Comparison of ENCODE assay signal across 16 cellular contexts in genomic region chr5:135209495-135209837, GRCh38.
DNase-seq lines count a peak whose midpoint lies in the region; ATAC-seq and TF ChIP-seq lines count a peak whose summit lies in the region.
"Had no signal": no experiment of that assay in that cellular context is flagged by ENCODE, and none has a peak within 500 bp of the region (broad histone marks: within the 10 kb centered on the region; RNA-seq: fewer than 3 reads in every experiment).

No MANE protein-coding gene starts in this region.

- H3K23me2 ChIP-seq in H9 (ENCODE audit: insufficient read length, low read depth, low read length, poor library complexity, severe bottlenecking), result no peaks in the 10 kb centered on the region

- H3K9me3 ChIP-seq in H9 (ENCODE audit: control insufficient read depth, low read depth, low read length), result no peaks in the 10 kb centered on the region
- no peaks in the 10 kb centered on the region for H3K9me3 ChIP-seq in ascending aorta
- H3K9me3 ChIP-seq in lung (ENCODE audit: control insufficient read depth in 2 of 2, insufficient read depth in 1 of 2, low read length in 1 of 2), result no peaks in the 10 kb centered on the region
- no peaks in the 10 kb centered on the region for H3K9me3 ChIP-seq in smooth muscle cell (replicated peaks; ENCODE audit: low read depth)
- H3K9me3 ChIP-seq in neural progenitor cell (ENCODE audit: low read depth), result no peaks in the 10 kb centered on the region

- intact Hi-C loops in ascending aorta (cut with DNase I), result loop anchor here (5.0 kb wide), 1 partner anchor 123 kb away; no protein-coding TSS in a partner anchor

- no peak overlapping the region for H3K14ac ChIP-seq in H9 (ENCODE audit: insufficient read depth, low read length)

- TF ChIP-seq CTCF in H9 (conservative IDR thresholded peaks at IDR 0.05) (no peak), ascending aorta (IDR thresholded peaks at IDR 0.05) (no peak), lung (IDR thresholded peaks at IDR 0.05; ENCODE audit: control extremely low read depth, extremely low read depth) (no peak), smooth muscle cell (IDR thresholded peaks at IDR 0.05; ENCODE audit: borderline replicate concordance, insufficient read depth, poor library complexity, severe bottlenecking) (no peak), neural progenitor cell (IDR thresholded peaks at IDR 0.05) (no peak)

- no peak overlapping the region for H3K9ac ChIP-seq in H9 (ENCODE audit: extremely low read depth, insufficient read length, low read length)
- peak overlapping the region; percentile 39 for H3K9ac ChIP-seq in smooth muscle cell (ENCODE audit: low read depth)
- no peak overlapping the region for H3K9ac ChIP-seq in neural progenitor cell

- peak; percentile 7 for DNase-seq in H9
- DNase-seq in ascending aorta (ENCODE audit: low spot score in 2 of 2), result no peak
- peak; percentile 22 for DNase-seq in lung (ENCODE audit: low spot score)
- DNase-seq in smooth muscle cell (lab: John Stamatoyannopoulos, UW; ENCODE audit: unreplicated experiment), result no peak
- no peak for DNase-seq in NCI-H774 (lab: John Stamatoyannopoulos, UW)
- DNase-seq in neural progenitor cell (ENCODE audit: low spot score), result no peak
- DNase-seq in NCI-H1694 treated with DMSO at 0.1 percent for 48 hours (lab: John Stamatoyannopoulos, UW), result no peak
- DNase-seq: activated CD8-positive, alpha-beta T cell treated with anti-CD3 and anti-CD28 coated beads, Interleukin-2, amount 10 ng/mL, durations not matched to agents 7 days and 5 days; CD8-positive, alpha-beta memory T cell; DND-41; effector CD4-positive, alpha-beta T cell; heart right ventricle; stimulated activated naive CD4-positive, alpha-beta T cell had no signal

- H3K4me3 ChIP-seq in ascending aorta (no peak overlapping the region), lung (no peak overlapping the region), smooth muscle cell (no peak overlapping the region), neural progenitor cell (no peak overlapping the region)
- H3K4me3 ChIP-seq: cardiac muscle cell, heart right ventricle had no signal

- H3F3A ChIP-seq in smooth muscle cell (ENCODE audit: low read depth) (peaks cover 29% of the 10 kb centered on the region), neural progenitor cell (ENCODE audit: low read depth) (no peaks in the 10 kb centered on the region)

- no peaks in the 10 kb centered on the region for H3K27me3 ChIP-seq in H9 (ENCODE audit: insufficient read depth, low read length)
- H3K27me3 ChIP-seq in ascending aorta, result no peaks in the 10 kb centered on the region
- H3K27me3 ChIP-seq in lung (ENCODE audit: control insufficient read depth, insufficient read depth), result no peaks in the 10 kb centered on the region
- no peaks in the 10 kb centered on the region for H3K27me3 ChIP-seq in smooth muscle cell (ENCODE audit: low read depth)
- H3K27me3 ChIP-seq in neural progenitor cell, result no peaks in the 10 kb centered on the region

- H3K9me3 Mint-ChIP-seq in H9 (no peaks in the 10 kb centered on the region), neural progenitor cell (peaks cover 2% of the 10 kb centered on the region)
- H3K9me3 Mint-ChIP-seq: activated T-helper 2 cell treated with anti-CD3 and anti-CD28 coated beads, Interferon-gamma antibody, Interleukin-2, Interleukin-4, amounts not matched to agents 10 μg/mL and 5 μg/mL and 100 μg/mL, durations not matched to agents 14 hours and 24 hours and 36 hours; CD8-positive, alpha-beta memory T cell had no signal

- H3K27me3 Mint-ChIP-seq in H9 (ENCODE audit: low read depth) (peaks cover 12% of the 10 kb centered on the region), neural progenitor cell (ENCODE audit: insufficient read depth, low read depth) (peaks cover 7% of the 10 kb centered on the region)

- H4K5ac ChIP-seq in H9 (ENCODE audit: insufficient read length, low read depth, low read length), result no peak overlapping the region

- H3K23ac ChIP-seq in H9 (ENCODE audit: insufficient read length, low read depth, low read length), result no peak overlapping the region

- no peak overlapping the region for H3T11ph ChIP-seq in H9 (ENCODE audit: low read length)

- ATAC-seq in lung (ENCODE audit: insufficient read depth, low FRiP score), result no peak
- ATAC-seq in GM18858 (IDR thresholded peaks at IDR 0.05; ENCODE audit: unreplicated experiment), result no peak
- ATAC-seq: activated CD8-positive, alpha-beta T cell treated with anti-CD3 and anti-CD28 coated beads, Interleukin-2, amount 10 ng/mL, durations not matched to agents 7 days and 5 days had no signal

- H3K4ac ChIP-seq in H9 (ENCODE audit: low read depth, low read length), result no peak overlapping the region

- H4K20me1 ChIP-seq in H9 (ENCODE audit: control insufficient read depth, insufficient read depth, insufficient read length) (no peaks in the 10 kb centered on the region), smooth muscle cell (ENCODE audit: low read depth) (no peaks in the 10 kb centered on the region), neural progenitor cell (ENCODE audit: low read depth) (no peaks in the 10 kb centered on the region)

- no peak overlapping the region for H2BK5ac ChIP-seq in H9 (ENCODE audit: insufficient read length, low read length)

- no peak overlapping the region for H4K91ac ChIP-seq in H9 (ENCODE audit: insufficient read length, low read depth, low read length)

- no peak overlapping the region for H3K56ac ChIP-seq in H9 (ENCODE audit: insufficient read length, low read depth, low read length)

- H3K36me3 Mint-ChIP-seq in H9 (ENCODE audit: insufficient read depth in 1 of 3, low read depth in 3 of 3), result no peaks in the 10 kb centered on the region
- H3K36me3 Mint-ChIP-seq in neural progenitor cell, result no peaks in the 10 kb centered on the region
- H3K36me3 Mint-ChIP-seq: CD8-positive, alpha-beta memory T cell had no signal

- H3K36me3 ChIP-seq in ascending aorta (no peaks in the 10 kb centered on the region), lung (ENCODE audit: control insufficient read depth in 2 of 2, insufficient read depth in 2 of 2, low read length in 2 of 2) (no peaks in the 10 kb centered on the region), smooth muscle cell (ENCODE audit: low read depth) (no peaks in the 10 kb centered on the region), neural progenitor cell (no peaks in the 10 kb centered on the region)
- H3K36me3 ChIP-seq: cardiac muscle cell, heart right ventricle had no signal

- no peak overlapping the region for H2BK20ac ChIP-seq in H9 (ENCODE audit: low read depth, low read length, poor library complexity, severe bottlenecking)

- no peak overlapping the region for H2AK5ac ChIP-seq in H9 (ENCODE audit: insufficient read length, low read length)

- H3K4me1 ChIP-seq in H9 (ENCODE audit: insufficient read depth, low read length), result no peaks in the 10 kb centered on the region; the same call in 1 of the 2 replicates
- peaks cover 11 to 33% of the 10 kb centered on the region in 2 donors for H3K4me1 ChIP-seq in ascending aorta
- H3K4me1 ChIP-seq in lung (ENCODE audit: control insufficient read depth in 2 of 2, insufficient read depth in 2 of 2, low read length in 2 of 2), result no peaks in the 10 kb centered on the region
- peaks cover 15% of the 10 kb centered on the region for H3K4me1 ChIP-seq in smooth muscle cell (ENCODE audit: low read depth)
- H3K4me1 ChIP-seq in neural progenitor cell, result no peaks in the 10 kb centered on the region

- H3K27ac ChIP-seq in H9 (ENCODE audit: insufficient read length, low read depth, low read length), result no peak overlapping the region
- peak overlapping the region; percentile 72 to 84 for H3K27ac ChIP-seq in ascending aorta
- no peak overlapping the region for H3K27ac ChIP-seq in lung (ENCODE audit: low read depth in 1 of 2, low read length in 1 of 2)
- H3K27ac ChIP-seq in smooth muscle cell (ENCODE audit: low read depth), result peak overlapping the region; percentile 85
- H3K27ac ChIP-seq in neural progenitor cell, result no peak overlapping the region
- H3K27ac ChIP-seq: cardiac muscle cell, heart right ventricle had no signal

- WGBS in H9 (ENCODE audit: extremely low coverage, insufficient read length, low lambda C conversion rate), result no CpG with 5 or more reads among the region's 3 CpGs
- WGBS in lung, 2 donors, result 82 to 96% methylated on average over 3 of the region's 3 CpGs
- 54% methylated on average over 3 of the region's 3 CpGs for WGBS in smooth muscle cell (ENCODE audit: low lambda C conversion rate)

- H3K4me3 Mint-ChIP-seq in H9, result no peak overlapping the region
- H3K4me3 Mint-ChIP-seq in neural progenitor cell, result no peak overlapping the region
- H3K4me3 Mint-ChIP-seq: activated CD8-positive, alpha-beta T cell treated with anti-CD3 and anti-CD28 coated beads, Interleukin-2, amount 10 ng/mL, durations not matched to agents 7 days and 5 days; CD8-positive, alpha-beta memory T cell had no signal

- H2AFZ ChIP-seq in H9 (ENCODE audit: low read length) (no peak overlapping the region), smooth muscle cell (ENCODE audit: low read depth) (no peak overlapping the region), neural progenitor cell (replicated peaks) (no peak overlapping the region)

- H2BK12ac ChIP-seq in H9 (ENCODE audit: insufficient read length, low read depth, low read length), result no peak overlapping the region

- H3K4me1 Mint-ChIP-seq in H9 (peaks cover 26 to 30% of the 10 kb centered on the region in 2 experiments), neural progenitor cell (peaks cover 23% of the 10 kb centered on the region)
- H3K4me1 Mint-ChIP-seq: CD8-positive, alpha-beta memory T cell had no signal

- H2BK15ac ChIP-seq in H9 (ENCODE audit: low read depth, low read length), result no peak overlapping the region

- no peaks in the 10 kb centered on the region for H3K79me1 ChIP-seq in H9 (ENCODE audit: insufficient read depth, low read depth, low read length, poor library complexity, severe bottlenecking)

- H3K4me2 ChIP-seq in H9 (ENCODE audit: insufficient read depth, insufficient read length, low read length) (no peak overlapping the region), smooth muscle cell (peak overlapping the region; percentile 62), neural progenitor cell (no peak overlapping the region)

- H2BK120ac ChIP-seq in H9 (ENCODE audit: low read depth, low read length, poor library complexity, severe bottlenecking), result no peak overlapping the region

- no peak overlapping the region for H3K18ac ChIP-seq in H9 (ENCODE audit: insufficient read length, low read depth, low read length)

- no peak overlapping the region for H4K8ac ChIP-seq in H9 (replicated peaks; ENCODE audit: insufficient read length, low read depth, low read length)

- H3K79me2 ChIP-seq in H9 (ENCODE audit: insufficient read depth, low read length) (no peaks in the 10 kb centered on the region), smooth muscle cell (ENCODE audit: low read depth) (no peaks in the 10 kb centered on the region), neural progenitor cell (ENCODE audit: low read depth) (no peaks in the 10 kb centered on the region)

- H3K27ac Mint-ChIP-seq in H9 (no peak overlapping the region), neural progenitor cell (no peak overlapping the region)
- H3K27ac Mint-ChIP-seq: activated CD8-positive, alpha-beta T cell treated with anti-CD3 and anti-CD28 coated beads, Interleukin-2, amount 10 ng/mL, durations not matched to agents 7 days and 5 days; activated T-helper 2 cell treated with anti-CD3 and anti-CD28 coated beads, Interferon-gamma antibody, Interleukin-2, Interleukin-4, amounts not matched to agents 10 μg/mL and 5 μg/mL and 100 μg/mL, durations not matched to agents 14 hours and 24 hours and 36 hours; CD8-positive, alpha-beta memory T cell had no signal

Comparison
In these comparisons a context has a peak if more than half of its experiments do, and no peak if none do; other contexts are left out.
1. DNase-seq: peak in H9 (single experiment) and lung (single experiment); none in ascending aorta (0 of 2), smooth muscle cell (single experiment), NCI-H774 (single experiment), neural progenitor cell (single experiment) and NCI-H1694 treated with DMSO at 0.1 percent for 48 hours (single experiment).
2. H3K27ac ChIP-seq: peak in ascending aorta (2 of 2) and smooth muscle cell (single experiment); none in H9 (single experiment), lung (0 of 2) and neural progenitor cell (single experiment).